ENCODE assay signal across 21 cellular contexts in the genomic region with DNA sequence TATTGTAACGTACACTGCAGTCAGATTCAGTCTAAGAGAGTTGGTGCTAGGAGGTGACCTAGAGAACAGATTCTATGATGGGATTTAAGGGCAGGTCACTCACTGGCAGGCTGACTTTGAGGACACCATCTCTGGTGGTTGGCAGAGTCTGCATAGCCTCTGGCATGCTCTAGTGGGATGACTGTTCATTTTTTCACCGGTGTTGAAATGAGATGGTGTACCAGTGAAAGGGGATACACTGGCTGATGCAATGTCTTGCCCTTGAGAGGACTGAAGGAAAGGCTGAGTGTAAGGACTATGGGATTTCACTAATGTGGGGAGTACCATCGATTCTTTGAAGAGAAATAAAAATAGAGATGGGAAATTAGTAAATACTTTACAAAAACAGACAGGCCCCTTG.
DNase-seq lines count a peak whose midpoint lies in the region; ATAC-seq and TF ChIP-seq lines count a peak whose summit lies in the region.
"Had no signal": no experiment of that assay in that cellular context is flagged by ENCODE, and none has a peak within 500 bp of the region (broad histone marks: within the 10 kb centered on the region; RNA-seq: fewer than 3 reads in every experiment).

No MANE protein-coding gene starts in this region.

- no peaks in the 10 kb centered on the region for H3K27me3 ChIP-seq in adipocyte (replicated peaks; ENCODE audit: control insufficient read depth, insufficient read depth, low read length)
- H3K27me3 ChIP-seq: BLaER1 had no signal

- DNase-seq in EH (ENCODE audit: low read depth) (peak; percentile 3), LHCN-M2 (ENCODE audit: low read depth) (peak; percentile 45), adipocyte (ENCODE audit: low read depth) (peak; percentile 71), iris pigment epithelial cell (ENCODE audit: low read depth) (peak; percentile 35), endothelial cell (ENCODE audit: low spot score) (no peak), NCI-H510A (lab: John Stamatoyannopoulos, UW) (no peak)
- DNase-seq: CD4-positive, alpha-beta memory T cell; DMS153; GF-D8; H7; HFFc6; Karpas-422; MM.1S; NCI-H1694 treated with DMSO at 0.1 percent for 48 hours; NCI-H345; NCI-H526 had no signal

- no peaks in the 10 kb centered on the region for H3K9me3 ChIP-seq in adipocyte (ENCODE audit: control insufficient read depth, low read length)
- H3K9me3 ChIP-seq: A549, BLaER1 had no signal

- no peaks in the 10 kb centered on the region for H3K36me3 ChIP-seq in adipocyte (ENCODE audit: control insufficient read depth, insufficient read depth, low read length, severe bottlenecking)
- H3K36me3 ChIP-seq: BLaER1 had no signal

- peaks cover 5% of the 10 kb centered on the region for H3K4me1 ChIP-seq in adipocyte (ENCODE audit: control insufficient read depth, insufficient read depth, low read length)
- H3K4me1 ChIP-seq: A549, BLaER1 had no signal

- no peak overlapping the region for H3K27ac Mint-ChIP-seq in endothelial cell (ENCODE audit: unreplicated experiment)
- H3K27ac Mint-ChIP-seq: CD4-positive, alpha-beta memory T cell; HFFc6; IgD-negative memory B cell had no signal

- no peaks in the 10 kb centered on the region for H3K9me3 Mint-ChIP-seq in endothelial cell (ENCODE audit: unreplicated experiment)
- H3K9me3 Mint-ChIP-seq: HFFc6, IgD-negative memory B cell had no signal

- no peak overlapping the region for H3K9ac ChIP-seq in adipocyte (ENCODE audit: low read length)
- H3K9ac ChIP-seq: BLaER1 had no signal

- peaks cover 4% of the 10 kb centered on the region for H3K4me1 Mint-ChIP-seq in endothelial cell (ENCODE audit: unreplicated experiment)
- H3K4me1 Mint-ChIP-seq: CD4-positive, alpha-beta memory T cell; IgD-negative memory B cell had no signal

- no peak for TF ChIP-seq CTCF in endothelial cell (IDR thresholded peaks at IDR 0.05; ENCODE audit: unreplicated experiment)

- H3K36me3 Mint-ChIP-seq in endothelial cell (ENCODE audit: low read depth, unreplicated experiment), result no peaks in the 10 kb centered on the region
- H3K36me3 Mint-ChIP-seq: CD4-positive, alpha-beta memory T cell; IgD-negative memory B cell had no signal

- H3K4me3 ChIP-seq in adipocyte (ENCODE audit: low read length), result no peak overlapping the region
- H3K4me3 ChIP-seq: A549, BLaER1 had no signal

- no peak for ATAC-seq in GM19395 (IDR thresholded peaks at IDR 0.05; ENCODE audit: unreplicated experiment)
- ATAC-seq in HG03159 (IDR thresholded peaks at IDR 0.05; ENCODE audit: unreplicated experiment), result no peak
- ATAC-seq: A549 had no signal

- no peaks in the 10 kb centered on the region for H3K27me3 Mint-ChIP-seq in endothelial cell (ENCODE audit: unreplicated experiment)
- H3K27me3 Mint-ChIP-seq: IgD-negative memory B cell had no signal

- H3K4me3 Mint-ChIP-seq in endothelial cell (ENCODE audit: unreplicated experiment), result no peak overlapping the region
- H3K4me3 Mint-ChIP-seq: CD4-positive, alpha-beta memory T cell; HFFc6; IgD-negative memory B cell had no signal

Comparison
In these comparisons a context has a peak if more than half of its experiments do, and no peak if none do; other contexts are left out.
1. DNase-seq: peak in EH (single experiment), LHCN-M2 (single experiment), adipocyte (single experiment) and iris pigment epithelial cell (single experiment); none in endothelial cell (single experiment) and NCI-H510A (single experiment).